ENCODE assay signal across 18 cellular contexts in genomic region chr4:32440391-32440790, GRCh38.
A peak's percentile ranks its signal among the peaks of the same experiment; 100 is the strongest.
DNase-seq lines count a peak whose midpoint lies in the region; ATAC-seq and TF ChIP-seq lines count a peak whose summit lies in the region.
"Had no signal": no experiment of that assay in that cellular context is flagged by ENCODE, and none has a peak within 500 bp of the region (broad histone marks: within the 10 kb centered on the region; RNA-seq: fewer than 3 reads in every experiment).

No MANE protein-coding gene starts in this region.

- POLR2A ChIA-PET in OCI-LY7 (lab: Charles Lee): interaction anchor here (2.5 kb wide), 1 partner anchor 13 kb away, joined by 13 read pairs; no protein-coding TSS in a partner anchor
- POLR2A ChIA-PET in CD4-positive, alpha-beta memory T cell (lab: Charles Lee; ENCODE audit: partially characterized antibody): no interaction called here

- no peak overlapping the region for H3K18ac ChIP-seq in neuronal stem cell (ENCODE audit: low read length)

- H3K4me1 ChIP-seq in OCI-LY7 (ENCODE audit: insufficient read depth, low read length, poor library complexity, severe bottlenecking): peaks cover 34% of the 10 kb centered on the region
- no peaks in the 10 kb centered on the region for H3K4me1 ChIP-seq in neuronal stem cell (ENCODE audit: control insufficient read depth in 2 of 2, insufficient read depth in 1 of 2, low read depth in 1 of 2, low read length in 2 of 2)
- no peaks in the 10 kb centered on the region for H3K4me1 ChIP-seq in CD4-positive, alpha-beta memory T cell (ENCODE audit: insufficient read depth, low read length)
- H3K4me1 ChIP-seq: SJCRH30 had no signal

- peaks cover under 1 to 13% (median 9%) of the 10 kb centered on the region in 8 donors for H3K9me3 Mint-ChIP-seq in CD4-positive, alpha-beta memory T cell

- H3K4me2 ChIP-seq in OCI-LY7 (ENCODE audit: low read length) (peak overlapping the region; percentile 21; the same call in 1 of the 2 replicates), neuronal stem cell (ENCODE audit: insufficient read depth, low read length, poor library complexity, severe bottlenecking) (no peak overlapping the region)

- H2BK15ac ChIP-seq in neuronal stem cell (ENCODE audit: low read length): no peak overlapping the region

- no peaks in the 10 kb centered on the region for H3K79me1 ChIP-seq in neuronal stem cell (ENCODE audit: low read depth, low read length)

- no peak overlapping the region for H3K4ac ChIP-seq in neuronal stem cell (ENCODE audit: low read length)

- no peaks in the 10 kb centered on the region for H3K27me3 Mint-ChIP-seq in CD4-positive, alpha-beta memory T cell

- no peak overlapping the region for H3K27ac ChIP-seq in OCI-LY7 (ENCODE audit: low read depth, low read length, poor library complexity, severe bottlenecking)
- no peak overlapping the region for H3K27ac ChIP-seq in neuronal stem cell (replicated peaks; ENCODE audit: low read length)
- no peak overlapping the region for H3K27ac ChIP-seq in CD4-positive, alpha-beta memory T cell (ENCODE audit: low read depth, low read length)
- H3K27ac ChIP-seq: RWPE1, SJCRH30 had no signal

- BruUV-seq in OCI-LY7 (replicated peaks; lab: Mats Ljungman, UMichigan): no TSS peak

- H3K14ac ChIP-seq in neuronal stem cell (ENCODE audit: low read length): no peak overlapping the region

- no peak overlapping the region for H4K8ac ChIP-seq in neuronal stem cell (ENCODE audit: low read depth, low read length)

- no peaks in the 10 kb centered on the region for H3K27me3 ChIP-seq in neuronal stem cell (ENCODE audit: control insufficient read depth in 3 of 3, insufficient read depth in 3 of 3, low read depth in 1 of 3, low read length in 3 of 3)
- no peaks in the 10 kb centered on the region for H3K27me3 ChIP-seq in CD4-positive, alpha-beta memory T cell (ENCODE audit: insufficient read depth, low read length)
- H3K27me3 ChIP-seq: MG63, SJCRH30 had no signal

- ATAC-seq in GM21786 (IDR thresholded peaks at IDR 0.05; ENCODE audit: unreplicated experiment): no peak
- no peak for ATAC-seq in HG03378 (IDR thresholded peaks at IDR 0.05; ENCODE audit: unreplicated experiment)

- H3K36me3 ChIP-seq in OCI-LY7 (ENCODE audit: insufficient read depth, low read length) (no peaks in the 10 kb centered on the region), neuronal stem cell (replicated peaks in 1 of 2; ENCODE audit: control insufficient read depth in 2 of 2, insufficient read depth in 2 of 2, low read length in 2 of 2) (no peaks in the 10 kb centered on the region)
- H3K36me3 ChIP-seq in CD4-positive, alpha-beta memory T cell (ENCODE audit: insufficient read depth, low read length): no peaks in the 10 kb centered on the region
- H3K36me3 ChIP-seq: MG63, SJCRH30 had no signal

- no peaks in the 10 kb centered on the region for H3K9me2 ChIP-seq in OCI-LY7 (ENCODE audit: insufficient read depth, low read length)

- no peak overlapping the region for H2BK12ac ChIP-seq in neuronal stem cell (ENCODE audit: low read length)

- no peak overlapping the region for H2BK120ac ChIP-seq in neuronal stem cell (ENCODE audit: low read depth, low read length)

- H4K91ac ChIP-seq in neuronal stem cell (ENCODE audit: low read depth, low read length, poor library complexity): no peak overlapping the region

- H3K36me3 Mint-ChIP-seq in CD4-positive, alpha-beta memory T cell: no peaks in the 10 kb centered on the region

- CTCF ChIA-PET in OCI-LY7 (lab: Charles Lee; ENCODE audit: unreplicated experiment): no interaction called here
- CTCF ChIA-PET in CD4-positive, alpha-beta memory T cell (lab: Charles Lee; ENCODE audit: partially characterized antibody): no interaction called here

- no peak overlapping the region for H3K27ac Mint-ChIP-seq in CD4-positive, alpha-beta memory T cell

- WGBS in neuronal stem cell (ENCODE audit: extremely low coverage in 2 of 2, insufficient read length in 2 of 2, insufficient replicate concordance in 1 of 2), 2 donors: no CpG with 5 or more reads among the region's 3 CpGs

- H4K20me1 ChIP-seq in OCI-LY7 (ENCODE audit: insufficient read depth, low read length): no peaks in the 10 kb centered on the region

- H3K79me2 ChIP-seq in OCI-LY7 (ENCODE audit: insufficient read depth, low read depth, low read length): no peaks in the 10 kb centered on the region

- H2BK5ac ChIP-seq in neuronal stem cell (ENCODE audit: low read length): no peak overlapping the region

- no peak for TF ChIP-seq CTCF in OCI-LY7 (conservative IDR thresholded peaks at IDR 0.05; ENCODE audit: low read length)

- H3K9me3 ChIP-seq in OCI-LY7 (ENCODE audit: low read length): no peaks in the 10 kb centered on the region
- H3K9me3 ChIP-seq in neuronal stem cell (replicated peaks in 1 of 2; ENCODE audit: control insufficient read depth in 2 of 2, insufficient read depth in 1 of 2, low read depth in 1 of 2, low read length in 2 of 2): no peaks in the 10 kb centered on the region
- no peaks in the 10 kb centered on the region for H3K9me3 ChIP-seq in CD4-positive, alpha-beta memory T cell (ENCODE audit: control insufficient read depth in 1 of 2, low read length in 2 of 2)
- H3K9me3 ChIP-seq: MG63, SJCRH30 had no signal

- H3K23ac ChIP-seq in neuronal stem cell (ENCODE audit: low read depth, low read length, poor library complexity): no peak overlapping the region

- H2AFZ ChIP-seq in OCI-LY7 (ENCODE audit: low read length) (peak overlapping the region; percentile 86), neuronal stem cell (ENCODE audit: low read length) (peak overlapping the region; percentile 65)

- H2AK5ac ChIP-seq in neuronal stem cell (ENCODE audit: low read depth, low read length): no peak overlapping the region

- DNase-seq in D341Med (ENCODE audit: low spot score) (peak; percentile 47), OCI-LY7 (ENCODE audit: low spot score) (peak; percentile 30), glomerular visceral epithelial cell (ENCODE audit: extremely low spot score) (peak; percentile 82), neuronal stem cell (ENCODE audit: low spot score) (no peak), NOMO-1 treated with DMSO at 0.1 percent for 48 hours (lab: John Stamatoyannopoulos, UW; ENCODE audit: unreplicated experiment) (no peak)
- no peak for DNase-seq in CD4-positive, alpha-beta memory T cell
- DNase-seq: C1 segment of cervical spinal cord, COR-L47, DND-41, GF-D8, H7, MG63, NCI-H1092 treated with DMSO at 0.1 percent for 48 hours, NCI-H1694 treated with DMSO at 0.1 percent for 48 hours, SJCRH30 had no signal

- H3K4me3 ChIP-seq in OCI-LY7 (ENCODE audit: low read depth, low read length, poor library complexity, severe bottlenecking): no peak overlapping the region
- H3K4me3 ChIP-seq in neuronal stem cell (ENCODE audit: low read length in 2 of 2): no peak overlapping the region
- H3K4me3 ChIP-seq in CD4-positive, alpha-beta memory T cell (ENCODE audit: low read length in 2 of 2): no peak overlapping the region
- H3K4me3 ChIP-seq: MG63, SJCRH30 had no signal

- no peak overlapping the region for H3K4me3 Mint-ChIP-seq in CD4-positive, alpha-beta memory T cell

- intact Hi-C loops in OCI-LY7 (cut with micrococcal nuclease; ENCODE audit: unreplicated experiment): no loop called here
- intact Hi-C loops in CD4-positive, alpha-beta memory T cell (cut with micrococcal nuclease): no loop called here

- no peaks in the 10 kb centered on the region for H3K4me1 Mint-ChIP-seq in CD4-positive, alpha-beta memory T cell

- H3K9ac ChIP-seq in neuronal stem cell (ENCODE audit: low read depth, low read length, poor library complexity): no peak overlapping the region

Comparison
In these comparisons a context has a peak if more than half of its experiments do, and no peak if none do; other contexts are left out.
1. DNase-seq: peak in D341Med (single experiment), OCI-LY7 (single experiment) and glomerular visceral epithelial cell (single experiment); none in neuronal stem cell (single experiment), CD4-positive, alpha-beta memory T cell (0 of 5) and NOMO-1 treated with DMSO at 0.1 percent for 48 hours (single experiment).